In genomic region chr19:45467115-45467455, GRCh38 we compare ENCODE assay signal across 8 cellular contexts. TPM values are rescaled to one million over a fixed set of nuclear protein-coding genes. Genes with fewer than 3 reads are reported as not detected.
DNase-seq lines count a peak whose midpoint lies in the region; ATAC-seq and TF ChIP-seq lines count a peak whose summit lies in the region.

No MANE protein-coding gene starts in this region.

- POLR2A ChIA-PET in AG04450 (lab: Yijun Ruan, JAX) = interaction anchor here (0.6 to 2.3 kb wide), 5 partner anchors 11 to 28 kb away, joined by 3 to 32 read pairs (median 5); no protein-coding TSS in a partner anchor

- DNase-seq in AG04450 (ENCODE audit: low read depth, low spot score) (no peak), HL-60 (ENCODE audit: low read depth in 1 of 2, low spot score in 1 of 2) (no peak), breast epithelium (ENCODE audit: low spot score in 2 of 2) (no peak)

- H3K27me3 ChIP-seq in AG04450 (ENCODE audit: control insufficient read depth, insufficient read depth, low read length) = no peaks in the 10 kb centered on the region
- H3K27me3 ChIP-seq in HL-60 (ENCODE audit: insufficient read depth, poor library complexity, severe bottlenecking) = no peaks in the 10 kb centered on the region
- no peaks in the 10 kb centered on the region for H3K27me3 ChIP-seq in breast epithelium
- peaks cover 0 to 5% of the 10 kb centered on the region in 2 donors for H3K27me3 ChIP-seq in mucosa of rectum (ENCODE audit: control insufficient read depth in 2 of 2, insufficient read depth in 2 of 2, low read length in 2 of 2)

- TF ChIP-seq CTCF in AG04450 (IDR thresholded peaks at IDR 0.05; ENCODE audit: low read depth, low read length) (no peak), HL-60 (IDR thresholded peaks at IDR 0.05; ENCODE audit: insufficient read depth, low read length) (no peak), breast epithelium (IDR thresholded peaks at IDR 0.05) (no peak)

- intact Hi-C loops in breast epithelium (cut with DNase I; ENCODE audit: low total_unique reads) = no loop called here

- H3K4me3 ChIP-seq in AG04450 (ENCODE audit: low read depth, low read length) = peak overlapping the region; percentile 61
- peak overlapping the region; percentile 52 for H3K4me3 ChIP-seq in HL-60 (replicated peaks; ENCODE audit: insufficient read depth, low read length)
- peak overlapping the region; percentile 76 to 85 (median 84) for H3K4me3 ChIP-seq in breast epithelium
- H3K4me3 ChIP-seq in mucosa of rectum (ENCODE audit: low read length in 2 of 2) = peak overlapping the region; percentile 99

- ATAC-seq in HG02610 (IDR thresholded peaks at IDR 0.05; ENCODE audit: unreplicated experiment) (no peak), HG02763 (IDR thresholded peaks at IDR 0.05; ENCODE audit: unreplicated experiment) (no peak), GM21723 (IDR thresholded peaks at IDR 0.05; ENCODE audit: unreplicated experiment) (no peak), HG02678 (IDR thresholded peaks at IDR 0.05; ENCODE audit: unreplicated experiment) (no peak)

- peak overlapping the region; percentile 58 to 70 for H3K9ac ChIP-seq in mucosa of rectum (ENCODE audit: low read depth in 1 of 2, low read length in 2 of 2)

- H3K9me3 ChIP-seq in AG04450 (ENCODE audit: control insufficient read depth, insufficient read depth, low read length) = no peaks in the 10 kb centered on the region; the same call in 1 of the 2 replicates
- no peaks in the 10 kb centered on the region for H3K9me3 ChIP-seq in breast epithelium
- no peaks in the 10 kb centered on the region for H3K9me3 ChIP-seq in mucosa of rectum (ENCODE audit: control insufficient read depth in 2 of 2, low read length in 2 of 2)

- CTCF ChIA-PET in AG04450 (lab: Charles Lee) = interaction anchor here (0.9 to 5.0 kb wide), 6 partner anchors 10 to 227 kb away, joined by 3 to 36 read pairs (median 7); no protein-coding TSS in a partner anchor

- TF ChIP-seq POLR2A in breast epithelium (IDR thresholded peaks at IDR 0.05) = no peak

- H3K27ac ChIP-seq in AG04450 (ENCODE audit: low read depth, low read length) (peak overlapping the region; percentile 90), HL-60 (replicated peaks) (peak overlapping the region; percentile 97), breast epithelium (peak overlapping the region; percentile 99 to 100), mucosa of rectum (ENCODE audit: low read depth in 2 of 2, low read length in 2 of 2) (peak overlapping the region in 1 of 2 donors; percentile 99)

- peaks cover 5 to 8% of the 10 kb centered on the region in 2 donors for H3K4me1 ChIP-seq in breast epithelium
- peaks cover 23 to 31% of the 10 kb centered on the region in 2 donors for H3K4me1 ChIP-seq in mucosa of rectum (ENCODE audit: control insufficient read depth in 2 of 2, insufficient read depth in 2 of 2, low read length in 2 of 2)

- no peaks in the 10 kb centered on the region for H3K36me3 ChIP-seq in breast epithelium
- no peaks in the 10 kb centered on the region for H3K36me3 ChIP-seq in mucosa of rectum (ENCODE audit: control insufficient read depth in 2 of 2, insufficient read depth in 2 of 2, low read length in 2 of 2)

RNA-seq across cellular contexts. Expression of gene FOSB, which starts 0.7 kb away (rescaled TPM):
- 1.3 and 1.7 TPM in 2 replicates for polyA plus RNA-seq in AG04450 (2011; rRNA removed)
- polyA minus RNA-seq in AG04450 (2011; rRNA and poly(A)+ RNA removed) = 12.2 and 19.2 TPM in 2 replicates
- 100 to 1,000 TPM in 1 of 3 donors, 10 to 100 TPM in 2; 29.8 to 109 (median 38.4) TPM for total RNA-seq in breast epithelium

RNA-seq across cellular contexts. Expression of gene RTN2, which starts 29.8 kb away (rescaled TPM):
- 13.6 and 15.5 TPM in 2 replicates for polyA plus RNA-seq in AG04450 (2011; rRNA removed)
- polyA minus RNA-seq in AG04450 (2011; rRNA and poly(A)+ RNA removed) = 9.9 and 17.8 TPM in 2 replicates
- total RNA-seq in breast epithelium = 10 to 100 TPM in 1 of 3 donors, 1 to 10 TPM in 2; 5.9 to 15.1 (median 7.2) TPM

RNA-seq across cellular contexts. Expression of gene PPM1N, which starts 31.2 kb away (rescaled TPM):
- polyA plus RNA-seq in AG04450 (2011; rRNA removed) = 1.5 and 1.8 TPM in 2 replicates
- not detected in 2 replicates for polyA minus RNA-seq in AG04450 (2011; rRNA and poly(A)+ RNA removed)
- 1 to 10 TPM; 1.8 to 2.5 (median 2.3) TPM for total RNA-seq in breast epithelium

RNA-seq across cellular contexts. Expression of gene VASP, which starts 40.2 kb away (rescaled TPM):
- 49.6 and 60.8 TPM in 2 replicates for polyA plus RNA-seq in AG04450 (2011; rRNA removed)
- 55.6 and 60.8 TPM in 2 replicates for polyA minus RNA-seq in AG04450 (2011; rRNA and poly(A)+ RNA removed)
- total RNA-seq in breast epithelium = 10 to 100 TPM; 31.8 to 61.6 (median 52.2) TPM

RNA-seq across cellular contexts. Expression of gene ERCC1, which starts 43.4 kb away (rescaled TPM):
- polyA plus RNA-seq in AG04450 (2011; rRNA removed) = 75.8 and 113 TPM in 2 replicates
- 85.5 and 126 TPM in 2 replicates for polyA minus RNA-seq in AG04450 (2011; rRNA and poly(A)+ RNA removed)
- 10 to 100 TPM; 89.9 to 96.7 (median 91.2) TPM for total RNA-seq in breast epithelium
